In the genomic region with DNA sequence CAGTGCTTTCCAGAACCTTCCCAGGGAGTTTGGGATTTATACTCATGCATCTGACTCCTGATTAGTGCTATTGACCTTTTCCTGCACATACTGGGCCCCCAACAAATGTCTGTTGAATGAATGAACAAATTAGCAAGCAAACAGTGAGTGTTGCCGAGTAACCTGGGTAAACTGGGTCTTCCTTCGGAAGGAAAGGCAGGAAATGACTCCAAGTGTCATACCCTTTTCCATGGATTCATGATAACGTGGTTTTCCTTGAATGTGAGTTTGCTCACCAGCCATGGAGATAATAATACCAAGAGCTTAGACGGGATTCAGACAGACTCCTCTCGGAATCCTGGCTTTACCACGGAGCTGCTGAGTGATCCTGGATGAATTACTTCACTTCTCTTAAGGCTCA, we compare ENCODE assay signal across 20 cellular contexts.
"Had no signal": no experiment of that assay in that cellular context is flagged by ENCODE, and none has a peak within 500 bp of the region (broad histone marks: within the 10 kb centered on the region; RNA-seq: fewer than 3 reads in every experiment).

No MANE protein-coding gene starts in this region.

- ATAC-seq: activated T-cell treated with anti-CD3 and anti-CD28 coated beads, Interleukin-2, amount 50 U/mL, for 72 hours; left lobe of liver; natural killer cell treated with Interleukin-12 subunit alpha and Interleukin-12 subunit beta and Interleukin-15 and Interleukin-18, amount 100 ng/mL, for 72 hours; T-helper 17 cell had no signal

- H3K27ac Mint-ChIP-seq: activated CD4-positive, alpha-beta memory T cell treated with anti-CD3 and anti-CD28 coated beads, Interleukin-2, amount 10 ng/mL, durations not matched to agents 7 days and 5 days; activated naive CD4-positive, alpha-beta T cell treated with anti-CD3 and anti-CD28 coated beads for 36 hours; activated T-cell treated with anti-CD3 and anti-CD28 coated beads, Interleukin-2, amount 50 U/mL, for 72 hours; natural killer cell treated with Interleukin-12 subunit alpha and Interleukin-12 subunit beta and Interleukin-15 and Interleukin-18, amount 100 ng/mL, for 72 hours; progenitor cell of endocrine pancreas; T-helper 17 cell had no signal

- H3K27me3 ChIP-seq: right atrium auricular region, stomach, suprapubic skin, tibial nerve had no signal

- H3K4me1 Mint-ChIP-seq: activated CD4-positive, alpha-beta memory T cell treated with anti-CD3 and anti-CD28 coated beads, Interleukin-2, amount 10 ng/mL, durations not matched to agents 7 days and 5 days; T-helper 17 cell had no signal

- H3K27me3 Mint-ChIP-seq: progenitor cell of endocrine pancreas had no signal

- H3K4me3 Mint-ChIP-seq: activated CD4-positive, alpha-beta memory T cell treated with anti-CD3 and anti-CD28 coated beads, Interleukin-2, amount 10 ng/mL, durations not matched to agents 7 days and 5 days; activated naive CD4-positive, alpha-beta T cell treated with anti-CD3 and anti-CD28 coated beads for 36 hours; activated T-cell treated with anti-CD3 and anti-CD28 coated beads, Interleukin-2, amount 50 U/mL, for 72 hours; natural killer cell treated with Interleukin-12 subunit alpha and Interleukin-12 subunit beta and Interleukin-15 and Interleukin-18, amount 100 ng/mL, for 72 hours; T-helper 17 cell had no signal

- H3K36me3 ChIP-seq: right atrium auricular region, stomach, suprapubic skin had no signal

- H3K36me3 Mint-ChIP-seq: natural killer cell treated with Interleukin-12 subunit alpha and Interleukin-12 subunit beta and Interleukin-15 and Interleukin-18, amount 100 ng/mL, for 72 hours had no signal

- H3K4me3 ChIP-seq: coronary artery, lung, right atrium auricular region, stomach, suprapubic skin, tibial nerve had no signal

- H3K27ac ChIP-seq: coronary artery, right atrium auricular region, stomach, suprapubic skin, tibial nerve had no signal

- DNase-seq: activated CD4-positive, alpha-beta memory T cell treated with anti-CD3 and anti-CD28 coated beads, Interleukin-2, amount 10 ng/mL, durations not matched to agents 7 days and 5 days; activated CD4-positive, alpha-beta T cell treated with anti-CD3 and anti-CD28 coated beads for 48 hours; activated effector memory CD4-positive, alpha-beta T cell treated with Interleukin-2 at 50 U/mL for 16 hours; activated naive CD4-positive, alpha-beta T cell treated with anti-CD3 and anti-CD28 coated beads for 36 hours; activated T-cell treated with anti-CD3 and anti-CD28 coated beads, Interleukin-2, amount 50 U/mL, for 72 hours; cerebellar nuclear complex; erythroblast; foreskin fibroblast; kidney; stimulated activated CD4-positive, alpha-beta T cell treated with anti-CD3 and anti-CD28 coated beads, Interleukin-1b, Interleukin-23, amount 100 ng/mL, for 48 hours; stomach; T-helper 17 cell had no signal

- H3K4me1 ChIP-seq: suprapubic skin, tibial nerve had no signal
